ENCODE assay signal across 1 cellular context in genomic region chr5:138554143-138554542, GRCh38.
TF ChIP-seq lines count a peak whose summit lies in the region.

No MANE protein-coding gene starts in this region.

TF ChIP-seq in HepG2, 621 proteins besides CTCF, POLR2A, EP300 and RAD21:
- TF ChIP-seq PAF1 (CRISPR knock-in tag; IDR thresholded peaks at IDR 0.05) = peak; percentile 8
- TF ChIP-seq FLYWCH1 (CRISPR knock-in tag; IDR thresholded peaks at IDR 0.05) = no peak
- no peak for TF ChIP-seq IKZF1 (IDR thresholded peaks at IDR 0.05)
- TF ChIP-seq ZNF430 (CRISPR knock-in tag; IDR thresholded peaks at IDR 0.05) = no peak
- no peak for TF ChIP-seq ZNF784 (CRISPR knock-in tag; IDR thresholded peaks at IDR 0.05; ENCODE audit: borderline replicate concordance)
- TF ChIP-seq, protein P1, sequence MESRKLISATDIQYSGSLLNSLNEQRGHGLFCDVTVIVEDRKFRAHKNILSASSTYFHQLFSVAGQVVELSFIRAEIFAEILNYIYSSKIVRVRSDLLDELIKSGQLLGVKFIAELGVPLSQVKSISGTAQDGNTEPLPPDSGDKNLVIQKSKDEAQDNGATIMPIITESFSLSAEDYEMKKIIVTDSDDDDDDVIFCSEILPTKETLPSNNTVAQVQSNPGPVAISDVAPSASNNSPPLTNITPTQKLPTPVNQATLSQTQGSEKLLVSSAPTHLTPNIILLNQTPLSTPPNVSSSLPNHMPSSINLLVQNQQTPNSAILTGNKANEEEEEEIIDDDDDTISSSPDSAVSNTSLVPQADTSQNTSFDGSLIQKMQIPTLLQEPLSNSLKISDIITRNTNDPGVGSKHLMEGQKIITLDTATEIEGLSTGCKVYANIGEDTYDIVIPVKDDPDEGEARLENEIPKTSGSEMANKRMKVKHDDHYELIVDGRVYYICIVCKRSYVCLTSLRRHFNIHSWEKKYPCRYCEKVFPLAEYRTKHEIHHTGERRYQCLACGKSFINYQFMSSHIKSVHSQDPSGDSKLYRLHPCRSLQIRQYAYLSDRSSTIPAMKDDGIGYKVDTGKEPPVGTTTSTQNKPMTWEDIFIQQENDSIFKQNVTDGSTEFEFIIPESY (CRISPR knock-in tag; IDR thresholded peaks at IDR 0.05) = no peak
- no peak for TF ChIP-seq ZMYM3 (CRISPR knock-in tag; IDR thresholded peaks at IDR 0.05)
- TF ChIP-seq ZNF564 (CRISPR knock-in tag; IDR thresholded peaks at IDR 0.05) = no peak
- TF ChIP-seq POLR2G (IDR thresholded peaks at IDR 0.05; ENCODE audit: low read depth, low read length) = peak; percentile 53; the same call in 1 of the 2 replicates
- peak; percentile 40 for TF ChIP-seq RBM22 (optimal IDR thresholded peaks at IDR 0.05; ENCODE audit: low read length)
TF ChIP-seq in HepG2: peak in this region for 3.
